38 cellular contexts compared by ENCODE assay signal in the genomic region with DNA sequence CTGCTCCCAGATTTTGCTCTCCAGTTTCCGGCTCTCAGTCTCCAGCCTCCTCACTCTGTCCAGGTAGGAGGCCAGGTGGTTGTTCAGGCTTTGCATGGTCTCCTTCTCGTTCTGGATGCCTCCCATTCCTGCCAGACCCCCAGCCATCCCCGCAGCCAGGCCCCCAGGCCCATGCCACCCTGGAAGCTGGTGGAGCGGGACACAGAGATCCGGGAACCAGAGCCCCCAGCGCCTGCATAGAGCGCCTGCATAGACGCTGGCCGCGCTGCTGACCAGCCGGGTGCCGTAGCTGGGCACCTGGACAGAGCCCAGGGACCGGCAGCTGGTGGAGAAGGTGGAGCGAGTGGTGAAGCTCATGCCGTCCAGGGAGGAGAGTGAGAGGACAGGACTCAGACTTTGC.
"Had no signal": no experiment of that assay in that cellular context is flagged by ENCODE, and none has a peak within 500 bp of the region (broad histone marks: within the 10 kb centered on the region; RNA-seq: fewer than 3 reads in every experiment).

No MANE protein-coding gene starts in this region.

- H3K36me3 ChIP-seq: adrenal gland, ascending aorta, brain microvascular endothelial cell, breast epithelium, cardiac muscle cell had no signal

- H3K27ac Mint-ChIP-seq: activated naive CD4-positive, alpha-beta T cell treated with anti-CD3 and anti-CD28 coated beads for 36 hours; activated naive CD4-positive, alpha-beta T cell treated with anti-CD3 and anti-CD28 coated beads, Interleukin-2, amount 10 ng/mL, durations not matched to agents 7 days and 5 days; activated naive CD4-positive, alpha-beta T cell treated with anti-CD3 and anti-CD28 coated beads, Interleukin-2, amount 50 U/mL, for 24 hours; activated naive CD4-positive, alpha-beta T cell treated with anti-CD3 and anti-CD28 coated beads, Interleukin-2, amount 50 U/mL, for 72 hours; activated naive CD8-positive, alpha-beta T cell; activated naive CD8-positive, alpha-beta T cell treated with anti-CD3 and anti-CD28 coated beads for 36 hours; activated naive CD8-positive, alpha-beta T cell treated with anti-CD3 and anti-CD28 coated beads, Interleukin-2, amount 10 ng/mL, durations not matched to agents 7 days and 5 days; activated naive CD8-positive, alpha-beta T cell treated with anti-CD3 and anti-CD28 coated beads, Interleukin-2, amount 50 U/mL, for 24 hours; activated T-cell treated with anti-CD3 and anti-CD28 coated beads, Interleukin-2, amount 50 U/mL, for 24 hours; activated T-cell treated with anti-CD3 and anti-CD28 coated beads, Interleukin-2, amount 50 U/mL, for 72 hours; activated T-helper 1 cell treated with anti-CD3 and anti-CD28 coated beads, Interleukin-12 subunit alpha, Interleukin-12 subunit beta, Interleukin-2, Interleukin-4 antibody, amounts not matched to agents 30 ng/mL and 10 ng/mL and 1 ng/mL, durations not matched to agents 14 hours and 24 hours and 36 hours; activated T-helper 17 cell treated with anti-CD3 and anti-CD28 coated beads, Interleukin-2, amount 50 U/mL, for 72 hours; activated T-helper 2 cell treated with anti-CD3 and anti-CD28 coated beads, Interferon-gamma antibody, Interleukin-2, Interleukin-4, amounts not matched to agents 10 μg/mL and 5 μg/mL and 100 μg/mL, durations not matched to agents 14 hours and 24 hours and 36 hours; brain had no signal

- H3K36me3 Mint-ChIP-seq: activated naive CD4-positive, alpha-beta T cell treated with anti-CD3 and anti-CD28 coated beads, Interleukin-2, amount 10 ng/mL, durations not matched to agents 7 days and 5 days; activated naive CD4-positive, alpha-beta T cell treated with anti-CD3 and anti-CD28 coated beads, Interleukin-2, amount 50 U/mL, for 24 hours; activated naive CD4-positive, alpha-beta T cell treated with anti-CD3 and anti-CD28 coated beads, Interleukin-2, amount 50 U/mL, for 72 hours; activated naive CD8-positive, alpha-beta T cell; activated naive CD8-positive, alpha-beta T cell treated with anti-CD3 and anti-CD28 coated beads for 36 hours; activated naive CD8-positive, alpha-beta T cell treated with anti-CD3 and anti-CD28 coated beads, Interleukin-2, amount 10 ng/mL, durations not matched to agents 7 days and 5 days; brain had no signal

- H3K4me3 Mint-ChIP-seq: activated naive CD4-positive, alpha-beta T cell treated with anti-CD3 and anti-CD28 coated beads for 36 hours; activated naive CD4-positive, alpha-beta T cell treated with anti-CD3 and anti-CD28 coated beads, Interleukin-2, amount 10 ng/mL, durations not matched to agents 7 days and 5 days; activated naive CD4-positive, alpha-beta T cell treated with anti-CD3 and anti-CD28 coated beads, Interleukin-2, amount 50 U/mL, for 24 hours; activated naive CD8-positive, alpha-beta T cell; activated naive CD8-positive, alpha-beta T cell treated with anti-CD3 and anti-CD28 coated beads for 36 hours; activated naive CD8-positive, alpha-beta T cell treated with anti-CD3 and anti-CD28 coated beads, Interleukin-2, amount 10 ng/mL, durations not matched to agents 7 days and 5 days; activated naive CD8-positive, alpha-beta T cell treated with anti-CD3 and anti-CD28 coated beads, Interleukin-2, amount 50 U/mL, for 24 hours; activated T-cell treated with anti-CD3 and anti-CD28 coated beads, Interleukin-2, amount 50 U/mL, for 24 hours; activated T-cell treated with anti-CD3 and anti-CD28 coated beads, Interleukin-2, amount 50 U/mL, for 4 hours; activated T-cell treated with anti-CD3 and anti-CD28 coated beads, Interleukin-2, amount 50 U/mL, for 72 hours; activated T-helper 1 cell treated with anti-CD3 and anti-CD28 coated beads, Interleukin-12 subunit alpha, Interleukin-12 subunit beta, Interleukin-2, Interleukin-4 antibody, amounts not matched to agents 30 ng/mL and 10 ng/mL and 1 ng/mL, durations not matched to agents 14 hours and 24 hours and 36 hours; activated T-helper 17 cell treated with anti-CD3 and anti-CD28 coated beads, Interleukin-2, amount 50 U/mL, for 72 hours; brain; central memory CD8-positive, alpha-beta T cell had no signal

- H3K27me3 Mint-ChIP-seq: activated naive CD4-positive, alpha-beta T cell treated with anti-CD3 and anti-CD28 coated beads, Interleukin-2, amount 10 ng/mL, durations not matched to agents 7 days and 5 days had no signal

- DNase-seq: activated effector memory CD4-positive, alpha-beta T cell treated with anti-CD3 and anti-CD28 coated beads, Interleukin-2, amount 50 U/mL, for 16 hours; activated effector memory CD4-positive, alpha-beta T cell treated with Interleukin-2 at 50 U/mL for 16 hours; activated gamma-delta T cell; activated gamma-delta T cell treated with Interleukin-2 at 50 U/mL for 16 hours; activated naive CD4-positive, alpha-beta T cell; activated naive CD4-positive, alpha-beta T cell treated with anti-CD3 and anti-CD28 coated beads for 36 hours; activated naive CD4-positive, alpha-beta T cell treated with anti-CD3 and anti-CD28 coated beads, Interleukin-2, amount 10 ng/mL, durations not matched to agents 7 days and 5 days; activated naive CD4-positive, alpha-beta T cell treated with anti-CD3 and anti-CD28 coated beads, Interleukin-2, amount 50 U/mL, for 16 hours; activated naive CD4-positive, alpha-beta T cell treated with Interleukin-2 at 50 U/mL for 16 hours; activated naive CD8-positive, alpha-beta T cell treated with anti-CD3 and anti-CD28 coated beads for 36 hours; activated naive CD8-positive, alpha-beta T cell treated with anti-CD3 and anti-CD28 coated beads, Interleukin-2, amount 10 ng/mL, durations not matched to agents 7 days and 5 days; activated naive CD8-positive, alpha-beta T cell treated with anti-CD3 and anti-CD28 coated beads, Interleukin-2, amount 50 U/mL, for 24 hours; activated T-cell treated with anti-CD3 and anti-CD28 coated beads, Interleukin-2, amount 50 U/mL, for 1 hour; activated T-cell treated with anti-CD3 and anti-CD28 coated beads, Interleukin-2, amount 50 U/mL, for 24 hours; activated T-cell treated with anti-CD3 and anti-CD28 coated beads, Interleukin-2, amount 50 U/mL, for 4 hours; activated T-cell treated with anti-CD3 and anti-CD28 coated beads, Interleukin-2, amount 50 U/mL, for 48 hours; activated T-cell treated with anti-CD3 and anti-CD28 coated beads, Interleukin-2, amount 50 U/mL, for 72 hours; adrenal gland; amniotic stem cell; amygdala; anterior cingulate cortex; aorta; body of pancreas; brain microvascular endothelial cell; caudate nucleus; central memory CD4-positive, alpha-beta T cell; cerebellar nuclear complex had no signal

- H3K9me3 Mint-ChIP-seq: activated naive CD4-positive, alpha-beta T cell treated with anti-CD3 and anti-CD28 coated beads, Interleukin-2, amount 10 ng/mL, durations not matched to agents 7 days and 5 days; activated naive CD4-positive, alpha-beta T cell treated with anti-CD3 and anti-CD28 coated beads, Interleukin-2, amount 50 U/mL, for 24 hours; activated naive CD8-positive, alpha-beta T cell treated with anti-CD3 and anti-CD28 coated beads, Interleukin-2, amount 50 U/mL, for 24 hours; activated T-cell treated with anti-CD3 and anti-CD28 coated beads, Interleukin-2, amount 50 U/mL, for 4 hours; activated T-helper 1 cell treated with anti-CD3 and anti-CD28 coated beads, Interleukin-12 subunit alpha, Interleukin-12 subunit beta, Interleukin-2, Interleukin-4 antibody, amounts not matched to agents 30 ng/mL and 10 ng/mL and 1 ng/mL, durations not matched to agents 14 hours and 24 hours and 36 hours; activated T-helper 17 cell treated with anti-CD3 and anti-CD28 coated beads, Interleukin-2, amount 50 U/mL, for 72 hours; central memory CD8-positive, alpha-beta T cell had no signal

- H3K4me1 Mint-ChIP-seq: activated naive CD4-positive, alpha-beta T cell treated with anti-CD3 and anti-CD28 coated beads, Interleukin-2, amount 10 ng/mL, durations not matched to agents 7 days and 5 days; activated naive CD4-positive, alpha-beta T cell treated with anti-CD3 and anti-CD28 coated beads, Interleukin-2, amount 50 U/mL, for 24 hours; activated naive CD8-positive, alpha-beta T cell treated with anti-CD3 and anti-CD28 coated beads for 36 hours; activated naive CD8-positive, alpha-beta T cell treated with anti-CD3 and anti-CD28 coated beads, Interleukin-2, amount 10 ng/mL, durations not matched to agents 7 days and 5 days; activated naive CD8-positive, alpha-beta T cell treated with anti-CD3 and anti-CD28 coated beads, Interleukin-2, amount 50 U/mL, for 24 hours; activated T-helper 17 cell treated with anti-CD3 and anti-CD28 coated beads, Interleukin-2, amount 50 U/mL, for 72 hours; brain; central memory CD8-positive, alpha-beta T cell had no signal

- H3K27me3 ChIP-seq: adrenal gland, ascending aorta, body of pancreas, brain microvascular endothelial cell, breast epithelium, cardiac muscle cell had no signal

- H3K27ac ChIP-seq: adrenal gland, ascending aorta, body of pancreas, brain microvascular endothelial cell, breast epithelium, cardiac muscle cell had no signal

- H3K4me1 ChIP-seq: adrenal gland, ascending aorta, body of pancreas, breast epithelium had no signal

- H3K4me3 ChIP-seq: adrenal gland, ascending aorta, body of pancreas, breast epithelium, cardiac muscle cell had no signal

- H3K9me3 ChIP-seq: adrenal gland, ascending aorta, body of pancreas, breast epithelium had no signal
